3 cellular contexts compared by ENCODE assay signal in the genomic region with DNA sequence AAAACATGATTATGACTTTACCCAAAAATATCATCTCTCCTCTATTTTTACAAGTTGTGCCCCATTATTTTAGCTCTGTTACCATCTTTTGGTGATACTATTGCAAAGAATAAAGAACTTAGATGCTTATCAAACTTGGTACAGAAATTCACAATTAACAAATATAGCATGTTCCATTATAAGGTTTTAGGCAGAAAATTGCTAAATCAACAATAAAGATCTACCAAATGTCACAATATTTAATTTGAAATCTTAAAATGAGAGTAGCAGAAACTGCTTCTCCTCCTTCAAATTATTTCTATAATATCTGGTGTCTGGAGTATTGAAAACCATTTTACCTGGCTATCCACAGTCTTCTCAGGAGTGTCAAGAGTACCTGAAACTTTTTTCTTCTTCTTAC.
A peak's percentile ranks its signal among the peaks of the same experiment; 100 is the strongest.
TF ChIP-seq lines count a peak whose summit lies in the region.

No MANE protein-coding gene starts in this region.

TF ChIP-seq in A549, 52 proteins besides CTCF, POLR2A, EP300 and RAD21:
- TF ChIP-seq, protein P1, sequence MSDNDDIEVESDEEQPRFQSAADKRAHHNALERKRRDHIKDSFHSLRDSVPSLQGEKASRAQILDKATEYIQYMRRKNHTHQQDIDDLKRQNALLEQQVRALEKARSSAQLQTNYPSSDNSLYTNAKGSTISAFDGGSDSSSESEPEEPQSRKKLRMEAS (IDR thresholded peaks at IDR 0.05): no peak
- TF ChIP-seq E2F6 (IDR thresholded peaks at IDR 0.05; ENCODE audit: borderline replicate concordance, low read depth) (no peak), MAFK (IDR thresholded peaks at IDR 0.05; ENCODE audit: partially characterized antibody) (peak; percentile 40)

TF ChIP-seq in K562, 482 proteins besides CTCF, POLR2A, EP300 and RAD21:
- peak; percentile 57; the same call in 1 of the 2 replicates for TF ChIP-seq C11orf30 (IDR thresholded peaks at IDR 0.05; ENCODE audit: low read depth)
- peak; percentile 70 for TF ChIP-seq ZNF316 (IDR thresholded peaks at IDR 0.05)
- no peak for TF ChIP-seq GTF2A2 (tag; IDR thresholded peaks at IDR 0.05)

TF ChIP-seq in SK-N-SH treated with all-trans-retinoic acid at 6 μM for 48 hours, 23 proteins besides CTCF, POLR2A, EP300 and RAD21:
- no peak for TF ChIP-seq GLIS3 (CRISPR knock-in tag; IDR thresholded peaks at IDR 0.05)
- no peak for TF ChIP-seq CSRNP3 (CRISPR knock-in tag; IDR thresholded peaks at IDR 0.05)
- TF ChIP-seq PPARA (CRISPR knock-in tag; IDR thresholded peaks at IDR 0.05; ENCODE audit: borderline replicate concordance): no peak
- no peak for TF ChIP-seq ZFP3 (CRISPR knock-in tag; IDR thresholded peaks at IDR 0.05)
- TF ChIP-seq, protein P2, sequence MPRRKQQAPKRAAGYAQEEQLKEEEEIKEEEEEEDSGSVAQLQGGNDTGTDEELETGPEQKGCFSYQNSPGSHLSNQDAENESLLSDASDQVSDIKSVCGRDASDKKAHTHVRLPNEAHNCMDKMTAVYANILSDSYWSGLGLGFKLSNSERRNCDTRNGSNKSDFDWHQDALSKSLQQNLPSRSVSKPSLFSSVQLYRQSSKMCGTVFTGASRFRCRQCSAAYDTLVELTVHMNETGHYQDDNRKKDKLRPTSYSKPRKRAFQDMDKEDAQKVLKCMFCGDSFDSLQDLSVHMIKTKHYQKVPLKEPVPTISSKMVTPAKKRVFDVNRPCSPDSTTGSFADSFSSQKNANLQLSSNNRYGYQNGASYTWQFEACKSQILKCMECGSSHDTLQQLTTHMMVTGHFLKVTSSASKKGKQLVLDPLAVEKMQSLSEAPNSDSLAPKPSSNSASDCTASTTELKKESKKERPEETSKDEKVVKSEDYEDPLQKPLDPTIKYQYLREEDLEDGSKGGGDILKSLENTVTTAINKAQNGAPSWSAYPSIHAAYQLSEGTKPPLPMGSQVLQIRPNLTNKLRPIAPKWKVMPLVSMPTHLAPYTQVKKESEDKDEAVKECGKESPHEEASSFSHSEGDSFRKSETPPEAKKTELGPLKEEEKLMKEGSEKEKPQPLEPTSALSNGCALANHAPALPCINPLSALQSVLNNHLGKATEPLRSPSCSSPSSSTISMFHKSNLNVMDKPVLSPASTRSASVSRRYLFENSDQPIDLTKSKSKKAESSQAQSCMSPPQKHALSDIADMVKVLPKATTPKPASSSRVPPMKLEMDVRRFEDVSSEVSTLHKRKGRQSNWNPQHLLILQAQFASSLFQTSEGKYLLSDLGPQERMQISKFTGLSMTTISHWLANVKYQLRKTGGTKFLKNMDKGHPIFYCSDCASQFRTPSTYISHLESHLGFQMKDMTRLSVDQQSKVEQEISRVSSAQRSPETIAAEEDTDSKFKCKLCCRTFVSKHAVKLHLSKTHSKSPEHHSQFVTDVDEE (CRISPR knock-in tag; IDR thresholded peaks at IDR 0.05): no peak
- TF ChIP-seq ISL1 (CRISPR knock-in tag; IDR thresholded peaks at IDR 0.05): no peak
- no peak for TF ChIP-seq CSDC2 (CRISPR knock-in tag; IDR thresholded peaks at IDR 0.05)
- no peak for TF ChIP-seq BACH2 (CRISPR knock-in tag; IDR thresholded peaks at IDR 0.05; ENCODE audit: borderline replicate concordance)
- TF ChIP-seq TCF4 (CRISPR knock-in tag; IDR thresholded peaks at IDR 0.05; ENCODE audit: borderline replicate concordance): no peak
- TF ChIP-seq SNAI2 (CRISPR knock-in tag; IDR thresholded peaks at IDR 0.05): no peak
- no peak for TF ChIP-seq ZFP30 (CRISPR knock-in tag; IDR thresholded peaks at IDR 0.05)
- TF ChIP-seq PATZ1 (CRISPR knock-in tag; IDR thresholded peaks at IDR 0.05; ENCODE audit: borderline replicate concordance): no peak
- no peak for TF ChIP-seq ZC3H10 (CRISPR knock-in tag; IDR thresholded peaks at IDR 0.05)
- no peak for TF ChIP-seq ARNTL (CRISPR knock-in tag; IDR thresholded peaks at IDR 0.05; ENCODE audit: borderline replicate concordance, low read depth)
- TF ChIP-seq, protein P3, sequence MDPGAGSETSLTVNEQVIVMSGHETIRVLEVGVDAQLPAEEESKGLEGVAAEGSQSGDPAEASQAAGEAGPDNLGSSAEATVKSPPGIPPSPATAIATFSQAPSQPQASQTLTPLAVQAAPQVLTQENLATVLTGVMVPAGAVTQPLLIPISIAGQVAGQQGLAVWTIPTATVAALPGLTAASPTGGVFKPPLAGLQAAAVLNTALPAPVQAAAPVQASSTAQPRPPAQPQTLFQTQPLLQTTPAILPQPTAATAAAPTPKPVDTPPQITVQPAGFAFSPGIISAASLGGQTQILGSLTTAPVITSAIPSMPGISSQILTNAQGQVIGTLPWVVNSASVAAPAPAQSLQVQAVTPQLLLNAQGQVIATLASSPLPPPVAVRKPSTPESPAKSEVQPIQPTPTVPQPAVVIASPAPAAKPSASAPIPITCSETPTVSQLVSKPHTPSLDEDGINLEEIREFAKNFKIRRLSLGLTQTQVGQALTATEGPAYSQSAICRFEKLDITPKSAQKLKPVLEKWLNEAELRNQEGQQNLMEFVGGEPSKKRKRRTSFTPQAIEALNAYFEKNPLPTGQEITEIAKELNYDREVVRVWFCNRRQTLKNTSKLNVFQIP (CRISPR knock-in tag; IDR thresholded peaks at IDR 0.05; ENCODE audit: borderline replicate concordance, low read depth): no peak
